ENCODE assay signal across 26 cellular contexts in genomic region chr10:60892571-60892970, GRCh38. TPM values are rescaled to one million over a fixed set of nuclear protein-coding genes. Genes with fewer than 3 reads are reported as not detected.
"Had no signal": no experiment of that assay in that cellular context is flagged by ENCODE, and none has a peak within 500 bp of the region (broad histone marks: within the 10 kb centered on the region; RNA-seq: fewer than 3 reads in every experiment).

No MANE protein-coding gene starts in this region.

- H3K36me3 Mint-ChIP-seq: activated naive CD8-positive, alpha-beta T cell treated with anti-CD3 and anti-CD28 coated beads, Interleukin-2, amount 10 ng/mL, durations not matched to agents 7 days and 5 days had no signal

- H3K9me3 Mint-ChIP-seq: activated CD8-positive, alpha-beta T cell treated with anti-CD3 and anti-CD28 coated beads for 36 hours; activated T-helper 2 cell treated with anti-CD3 and anti-CD28 coated beads, Interferon-gamma antibody, Interleukin-2, Interleukin-4, amounts not matched to agents 10 μg/mL and 5 μg/mL and 100 μg/mL, durations not matched to agents 14 hours and 24 hours and 36 hours; T-helper 1 cell treated with Interleukin-12 subunit alpha and Interleukin-12 subunit beta and Interleukin-4 antibody, amounts not matched to agents 30 μg/mL and 1 μg/mL, for 36 hours had no signal

- H3K27ac ChIP-seq: adrenal gland, SJSA1 had no signal

- DNase-seq: activated CD4-positive, alpha-beta T cell treated with anti-CD3 and anti-CD28 coated beads for 4 hours; activated CD8-positive, alpha-beta memory T cell treated with anti-CD3 and anti-CD28 coated beads, Interleukin-2, amount 50 U/mL, for 4 hours; activated CD8-positive, alpha-beta T cell treated with anti-CD3 and anti-CD28 coated beads for 36 hours; activated naive CD4-positive, alpha-beta T cell treated with anti-CD3 and anti-CD28 coated beads, Interleukin-2, amount 50 U/mL, for 16 hours; activated naive CD8-positive, alpha-beta T cell treated with anti-CD3 and anti-CD28 coated beads, Interleukin-2, amount 10 ng/mL, durations not matched to agents 7 days and 5 days; activated T-cell treated with anti-CD3 and anti-CD28 coated beads, Interleukin-2, amount 50 U/mL, for 72 hours; adrenal gland; anterior cingulate cortex; caudate nucleus; Karpas-422; MM.1S; NCI-H1105; NCI-H146; NCI-H2029; NCI-H2107; NCI-H510A treated with DMSO at 0.1 percent for 48 hours; NCI-H69; NK-92 treated with Interleukin-12 subunit alpha and Interleukin-12 subunit beta, amount 100 ng/mL, for 24 hours; OCI-M1; RPMI8226; SHP77 had no signal

- H3K4me1 Mint-ChIP-seq: activated naive CD8-positive, alpha-beta T cell treated with anti-CD3 and anti-CD28 coated beads, Interleukin-2, amount 10 ng/mL, durations not matched to agents 7 days and 5 days had no signal

- H3K27me3 ChIP-seq: adrenal gland, SJSA1 had no signal

- H3K9me3 ChIP-seq: adrenal gland, SJSA1 had no signal

- ATAC-seq: activated CD4-positive, CD25-positive, alpha-beta regulatory T cell treated with anti-CD3 and anti-CD28 coated beads, Interleukin-2, amount 50 U/mL, for 24 hours; activated CD8-positive, alpha-beta T cell treated with anti-CD3 and anti-CD28 coated beads for 36 hours; activated T-cell treated with anti-CD3 and anti-CD28 coated beads, Interleukin-2, amount 50 U/mL, for 72 hours; Panc1 had no signal

- H3K4me3 ChIP-seq: adrenal gland, SJSA1 had no signal

- H3K27ac Mint-ChIP-seq: activated CD8-positive, alpha-beta T cell treated with anti-CD3 and anti-CD28 coated beads for 36 hours; activated naive CD8-positive, alpha-beta T cell treated with anti-CD3 and anti-CD28 coated beads, Interleukin-2, amount 10 ng/mL, durations not matched to agents 7 days and 5 days; activated T-cell treated with anti-CD3 and anti-CD28 coated beads, Interleukin-2, amount 50 U/mL, for 72 hours; activated T-helper 2 cell treated with anti-CD3 and anti-CD28 coated beads, Interferon-gamma antibody, Interleukin-2, Interleukin-4, amounts not matched to agents 10 μg/mL and 5 μg/mL and 100 μg/mL, durations not matched to agents 14 hours and 24 hours and 36 hours; T-helper 1 cell treated with Interleukin-12 subunit alpha and Interleukin-12 subunit beta and Interleukin-4 antibody, amounts not matched to agents 30 μg/mL and 1 μg/mL, for 36 hours had no signal

- H3K4me3 Mint-ChIP-seq: activated CD8-positive, alpha-beta T cell treated with anti-CD3 and anti-CD28 coated beads for 36 hours; activated naive CD8-positive, alpha-beta T cell treated with anti-CD3 and anti-CD28 coated beads, Interleukin-2, amount 10 ng/mL, durations not matched to agents 7 days and 5 days; activated T-cell treated with anti-CD3 and anti-CD28 coated beads, Interleukin-2, amount 50 U/mL, for 72 hours; T-helper 1 cell treated with Interleukin-12 subunit alpha and Interleukin-12 subunit beta and Interleukin-4 antibody, amounts not matched to agents 30 μg/mL and 1 μg/mL, for 36 hours had no signal

RNA-seq across cellular contexts. Expression of gene RHOBTB1, which starts 51.4 kb away (rescaled TPM):
- total RNA-seq: activated naive CD8-positive, alpha-beta T cell treated with anti-CD3 and anti-CD28 coated beads, Interleukin-2, amount 10 ng/mL, durations not matched to agents 7 days and 5 days had no signal
